19 cellular contexts compared by ENCODE assay signal in the genomic region with DNA sequence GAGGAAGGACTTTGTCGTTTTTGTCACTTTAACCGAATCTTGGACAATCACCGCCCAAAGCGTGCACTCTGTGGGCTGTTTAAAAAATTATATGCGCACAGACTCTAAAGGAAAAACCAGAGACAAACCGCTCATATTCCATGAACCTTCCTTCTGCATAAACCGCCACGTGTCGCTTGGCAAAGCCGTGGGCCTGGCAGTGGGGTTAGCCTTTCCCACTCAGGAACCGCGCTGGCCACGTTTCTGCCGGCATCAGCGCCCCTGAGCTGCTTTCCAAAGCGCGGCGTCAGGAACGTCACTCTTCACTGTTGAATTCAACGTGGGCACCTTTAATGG. TPM values are rescaled to one million over a fixed set of nuclear protein-coding genes. Genes with fewer than 3 reads are reported as not detected.
"Had no signal": no experiment of that assay in that cellular context is flagged by ENCODE, and none has a peak within 500 bp of the region (broad histone marks: within the 10 kb centered on the region; RNA-seq: fewer than 3 reads in every experiment).

No MANE protein-coding gene starts in this region.

- H3K4me1 Mint-ChIP-seq: activated CD4-positive, alpha-beta memory T cell treated with anti-CD3 and anti-CD28 coated beads, Interleukin-2, amount 10 ng/mL, durations not matched to agents 7 days and 5 days; activated CD4-positive, alpha-beta T cell treated with anti-CD3 and anti-CD28 coated beads for 36 hours; activated T-helper 17 cell treated with anti-CD3 and anti-CD28 coated beads, Interleukin-2, amount 50 U/mL, for 72 hours; central memory CD8-positive, alpha-beta T cell; T-cell had no signal

- H3K27ac Mint-ChIP-seq: activated CD4-positive, alpha-beta memory T cell treated with anti-CD3 and anti-CD28 coated beads, Interleukin-2, amount 10 ng/mL, durations not matched to agents 7 days and 5 days; activated CD4-positive, alpha-beta T cell treated with anti-CD3 and anti-CD28 coated beads for 36 hours; activated naive CD4-positive, alpha-beta T cell treated with anti-CD3 and anti-CD28 coated beads for 36 hours; activated naive CD8-positive, alpha-beta T cell; activated T-helper 17 cell treated with anti-CD3 and anti-CD28 coated beads, Interleukin-2, amount 50 U/mL, for 72 hours; T-cell had no signal

- H3K36me3 ChIP-seq: SJSA1 had no signal

- H3K9me3 ChIP-seq: SJSA1 had no signal

- H3K27ac ChIP-seq: SJSA1, VCaP had no signal

- H3K27me3 ChIP-seq: SJSA1 had no signal

- H3K36me3 Mint-ChIP-seq: activated naive CD8-positive, alpha-beta T cell; brain; T-cell had no signal

- H3K4me3 ChIP-seq: SJSA1 had no signal

- H3K4me1 ChIP-seq: SJSA1 had no signal

- DNase-seq: NCI-H1694 treated with DMSO at 0.1 percent for 48 hours, NCI-H2029 treated with DMSO at 0.1 percent for 48 hours, NCI-H510A treated with DMSO at 0.1 percent for 48 hours, SHP77 had no signal

- H3K4me3 Mint-ChIP-seq: activated CD4-positive, alpha-beta memory T cell treated with anti-CD3 and anti-CD28 coated beads, Interleukin-2, amount 10 ng/mL, durations not matched to agents 7 days and 5 days; activated CD4-positive, alpha-beta T cell treated with anti-CD3 and anti-CD28 coated beads for 36 hours; activated naive CD4-positive, alpha-beta T cell treated with anti-CD3 and anti-CD28 coated beads for 36 hours; activated naive CD8-positive, alpha-beta T cell; activated T-helper 17 cell treated with anti-CD3 and anti-CD28 coated beads, Interleukin-2, amount 50 U/mL, for 72 hours; central memory CD8-positive, alpha-beta T cell; T-cell had no signal

- FAIRE-seq: astrocyte, RCC 7860 had no signal

RNA-seq across cellular contexts. Expression of a gene that starts 22.8 kb away (rescaled TPM):
- total RNA-seq: activated CD4-positive, alpha-beta memory T cell treated with anti-CD3 and anti-CD28 coated beads, Interleukin-2, amount 10 ng/mL, durations not matched to agents 7 days and 5 days; activated CD4-positive, alpha-beta T cell treated with anti-CD3 and anti-CD28 coated beads for 36 hours; activated CD8-positive, alpha-beta memory T cell treated with anti-CD3 and anti-CD28 coated beads for 36 hours; activated naive CD4-positive, alpha-beta T cell treated with anti-CD3 and anti-CD28 coated beads for 36 hours; activated T-helper 17 cell treated with anti-CD3 and anti-CD28 coated beads, Interleukin-2, amount 50 U/mL, for 72 hours; astrocyte; PC-3; SJSA1; T-cell; T-helper 2 cell treated with Interferon-gamma antibody and Interleukin-4, amounts not matched to agents 100 ng/mL and 5 ng/mL, for 36 hours had no signal

RNA-seq across cellular contexts. Expression of a gene that starts 30.5 kb away (rescaled TPM):
- total RNA-seq: activated CD4-positive, alpha-beta memory T cell treated with anti-CD3 and anti-CD28 coated beads, Interleukin-2, amount 10 ng/mL, durations not matched to agents 7 days and 5 days; activated CD4-positive, alpha-beta T cell treated with anti-CD3 and anti-CD28 coated beads for 36 hours; activated CD8-positive, alpha-beta memory T cell treated with anti-CD3 and anti-CD28 coated beads for 36 hours; activated naive CD4-positive, alpha-beta T cell treated with anti-CD3 and anti-CD28 coated beads for 36 hours; activated T-helper 17 cell treated with anti-CD3 and anti-CD28 coated beads, Interleukin-2, amount 50 U/mL, for 72 hours; astrocyte; PC-3; SJSA1; T-cell; T-helper 2 cell treated with Interferon-gamma antibody and Interleukin-4, amounts not matched to agents 100 ng/mL and 5 ng/mL, for 36 hours had no signal

RNA-seq across cellular contexts. Expression of a gene that starts 44.1 kb away (rescaled TPM):
- total RNA-seq: activated CD4-positive, alpha-beta memory T cell treated with anti-CD3 and anti-CD28 coated beads, Interleukin-2, amount 10 ng/mL, durations not matched to agents 7 days and 5 days; activated CD4-positive, alpha-beta T cell treated with anti-CD3 and anti-CD28 coated beads for 36 hours; activated CD8-positive, alpha-beta memory T cell treated with anti-CD3 and anti-CD28 coated beads for 36 hours; activated naive CD4-positive, alpha-beta T cell treated with anti-CD3 and anti-CD28 coated beads for 36 hours; activated T-helper 17 cell treated with anti-CD3 and anti-CD28 coated beads, Interleukin-2, amount 50 U/mL, for 72 hours; astrocyte; PC-3; SJSA1; T-cell; T-helper 2 cell treated with Interferon-gamma antibody and Interleukin-4, amounts not matched to agents 100 ng/mL and 5 ng/mL, for 36 hours had no signal

RNA-seq across cellular contexts. Expression of a gene that starts 44.6 kb away (rescaled TPM):
- total RNA-seq: activated CD4-positive, alpha-beta memory T cell treated with anti-CD3 and anti-CD28 coated beads, Interleukin-2, amount 10 ng/mL, durations not matched to agents 7 days and 5 days; activated CD4-positive, alpha-beta T cell treated with anti-CD3 and anti-CD28 coated beads for 36 hours; activated CD8-positive, alpha-beta memory T cell treated with anti-CD3 and anti-CD28 coated beads for 36 hours; activated naive CD4-positive, alpha-beta T cell treated with anti-CD3 and anti-CD28 coated beads for 36 hours; activated T-helper 17 cell treated with anti-CD3 and anti-CD28 coated beads, Interleukin-2, amount 50 U/mL, for 72 hours; astrocyte; PC-3; SJSA1; T-cell; T-helper 2 cell treated with Interferon-gamma antibody and Interleukin-4, amounts not matched to agents 100 ng/mL and 5 ng/mL, for 36 hours had no signal

RNA-seq across cellular contexts. Expression of a gene that starts 54.3 kb away (rescaled TPM):
- total RNA-seq: activated CD4-positive, alpha-beta memory T cell treated with anti-CD3 and anti-CD28 coated beads, Interleukin-2, amount 10 ng/mL, durations not matched to agents 7 days and 5 days; activated CD4-positive, alpha-beta T cell treated with anti-CD3 and anti-CD28 coated beads for 36 hours; activated CD8-positive, alpha-beta memory T cell treated with anti-CD3 and anti-CD28 coated beads for 36 hours; activated naive CD4-positive, alpha-beta T cell treated with anti-CD3 and anti-CD28 coated beads for 36 hours; activated T-helper 17 cell treated with anti-CD3 and anti-CD28 coated beads, Interleukin-2, amount 50 U/mL, for 72 hours; astrocyte; PC-3; SJSA1; T-cell; T-helper 2 cell treated with Interferon-gamma antibody and Interleukin-4, amounts not matched to agents 100 ng/mL and 5 ng/mL, for 36 hours had no signal
